8 cellular contexts compared by ENCODE assay signal in the genomic region with DNA sequence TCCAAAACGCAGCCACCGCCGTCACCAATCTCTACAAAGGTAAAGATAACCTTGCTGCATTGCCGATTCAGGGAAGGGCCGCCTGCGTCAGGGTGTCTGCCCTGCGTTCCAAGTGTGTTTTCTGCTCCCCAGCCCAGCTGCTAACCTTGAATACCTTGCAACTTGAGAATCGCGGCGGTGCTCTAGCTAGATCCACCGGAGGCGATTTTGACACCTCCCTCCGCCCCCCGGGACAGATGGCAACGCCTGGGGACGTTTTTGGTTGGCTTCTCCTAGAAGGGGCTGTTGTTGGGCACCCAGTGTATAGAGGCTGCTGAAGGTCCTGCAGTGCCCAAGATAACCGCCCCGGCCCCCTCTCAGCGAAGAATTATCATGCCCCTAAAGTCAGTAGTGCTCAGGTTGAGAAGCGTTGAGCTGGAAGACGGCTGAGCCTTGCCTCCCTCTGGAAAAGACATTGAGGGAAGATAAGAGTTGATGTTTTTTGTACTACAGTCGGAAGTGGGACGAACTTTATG. TPM values are rescaled to one million over a fixed set of nuclear protein-coding genes. Genes with fewer than 3 reads are reported as not detected.
DNase-seq lines count a peak whose midpoint lies in the region; ATAC-seq and TF ChIP-seq lines count a peak whose summit lies in the region.

No MANE protein-coding gene starts in this region.

- no peak overlapping the region for H2AFZ ChIP-seq in mesenchymal stem cell (ENCODE audit: low read depth, low read length)

- TF ChIP-seq CTCF in choroid plexus epithelial cell (conservative IDR thresholded peaks at IDR 0.05; ENCODE audit: low read depth, low read length), result no peak
- TF ChIP-seq CTCF in thoracic aorta (IDR thresholded peaks at IDR 0.05), result no peak

- no peak overlapping the region for H3K23ac ChIP-seq in mesenchymal stem cell (ENCODE audit: low read length in 2 of 2)

- H3K4me1 ChIP-seq in mesenchymal stem cell (ENCODE audit: control insufficient read depth, insufficient read depth, low read depth, low read length) (peaks cover 15% of the 10 kb centered on the region), thoracic aorta (ENCODE audit: control insufficient read depth in 1 of 2, low read depth in 2 of 2) (peaks cover 44 to 49% of the 10 kb centered on the region in 2 donors)

- H2BK12ac ChIP-seq in mesenchymal stem cell (ENCODE audit: low read length in 2 of 2), result peak overlapping the region in 1 of 2 experiments; percentile 57

- H3K14ac ChIP-seq in mesenchymal stem cell (ENCODE audit: low read length in 2 of 2), result peak overlapping the region in 1 of 2 experiments; percentile 98

- no peak overlapping the region for H4K8ac ChIP-seq in mesenchymal stem cell (ENCODE audit: low read length)

- peak overlapping the region; percentile 92 for H3K9ac ChIP-seq in SK-N-MC (ENCODE audit: insufficient read length)
- H3K9ac ChIP-seq in mesenchymal stem cell (ENCODE audit: low read length), result peak overlapping the region; percentile 95

- H3K4me3 ChIP-seq in SK-N-MC, result peak overlapping the region; percentile 95
- H3K4me3 ChIP-seq in choroid plexus epithelial cell (ENCODE audit: low read depth, low read length), result peak overlapping the region; percentile 94
- H3K4me3 ChIP-seq in mesenchymal stem cell (ENCODE audit: insufficient read depth in 1 of 2, low read depth in 1 of 2, low read length in 2 of 2), result peak overlapping the region; percentile 87 to 98
- peak overlapping the region; percentile 93 for H3K4me3 ChIP-seq in thoracic aorta

- H3K18ac ChIP-seq in mesenchymal stem cell (ENCODE audit: low read depth in 1 of 2, low read length in 2 of 2), result peak overlapping the region in 1 of 2 experiments; percentile 55

- H3K79me1 ChIP-seq in mesenchymal stem cell (replicated peaks; ENCODE audit: low read length, poor library complexity, severe bottlenecking), result no peaks in the 10 kb centered on the region

- H3K27me3 ChIP-seq in mesenchymal stem cell (ENCODE audit: control insufficient read depth in 1 of 2, insufficient read depth in 1 of 2, low read length in 2 of 2) (no peaks in the 10 kb centered on the region), thoracic aorta (replicated peaks; ENCODE audit: insufficient read depth) (no peaks in the 10 kb centered on the region)

- H3K9me3 ChIP-seq in SK-N-MC (ENCODE audit: low read depth, low read length) (no peaks in the 10 kb centered on the region), mesenchymal stem cell (ENCODE audit: control insufficient read depth, low read length) (no peaks in the 10 kb centered on the region), thoracic aorta (no peaks in the 10 kb centered on the region)

- peak overlapping the region in 1 of 2 experiments; percentile 6 for H3K4ac ChIP-seq in mesenchymal stem cell (ENCODE audit: low read depth in 1 of 2, low read length in 2 of 2)

- H2BK15ac ChIP-seq in mesenchymal stem cell (ENCODE audit: low read depth, poor library complexity, severe bottlenecking), result no peak overlapping the region

- ATAC-seq in thoracic aorta (ENCODE audit: insufficient number of reproducible peaks, low FRiP score, low read depth) (no peak), GM19455 (IDR thresholded peaks at IDR 0.05; ENCODE audit: unreplicated experiment) (no peak), HG03457 (IDR thresholded peaks at IDR 0.05; ENCODE audit: unreplicated experiment) (no peak)

- H3K4me2 ChIP-seq in mesenchymal stem cell (ENCODE audit: low read length, poor library complexity, severe bottlenecking), result peak overlapping the region; percentile 68

- H3K27ac ChIP-seq in SK-N-MC (peak overlapping the region; percentile 86), mesenchymal stem cell (ENCODE audit: low read length, poor library complexity, severe bottlenecking) (peak overlapping the region; percentile 44), thoracic aorta (peak overlapping the region; percentile 98)

- H3K36me3 ChIP-seq in SK-N-MC (ENCODE audit: insufficient read depth, low read length) (peaks cover 52% of the 10 kb centered on the region), mesenchymal stem cell (ENCODE audit: control insufficient read depth in 1 of 2, insufficient read depth in 2 of 2, low read depth in 1 of 2, low read length in 2 of 2) (peaks cover 13 to 51% of the 10 kb centered on the region in 2 experiments), thoracic aorta (peaks cover 5% of the 10 kb centered on the region)

- DNase-seq in DMS79 treated with DMSO at 0.1 percent for 48 hours (lab: John Stamatoyannopoulos, UW) (peak; percentile 49), DMS79 (lab: John Stamatoyannopoulos, UW) (no peak), SK-N-MC (ENCODE audit: low read depth, low spot score) (no peak), choroid plexus epithelial cell (ENCODE audit: low read depth) (no peak), mesenchymal stem cell (no peak), thoracic aorta (ENCODE audit: low spot score) (no peak)

- no peak overlapping the region for H2BK5ac ChIP-seq in mesenchymal stem cell (ENCODE audit: low read depth, low read length, poor library complexity, severe bottlenecking)

- no peak overlapping the region for H4K91ac ChIP-seq in mesenchymal stem cell (ENCODE audit: low read length)

- no peak overlapping the region for H2AK5ac ChIP-seq in mesenchymal stem cell (ENCODE audit: low read length, severe bottlenecking)

- under 1% methylated on average over 23 of the region's 23 CpGs for WGBS in mesenchymal stem cell

- H2BK120ac ChIP-seq in mesenchymal stem cell (ENCODE audit: low read depth, low read length), result no peak overlapping the region

RNA-seq across cellular contexts. Expression of a gene that starts 1.6 kb away (rescaled TPM):
- 43.4 TPM for polyA plus RNA-seq in mesenchymal stem cell (2013, experiment 1 of 2)
- polyA plus RNA-seq in mesenchymal stem cell (2013, experiment 2 of 2), result 42.6 TPM
- total RNA-seq in thoracic aorta, result 10 to 100 TPM; 60.4 to 90.8 TPM

Comparison
In these comparisons a context has a peak if more than half of its experiments do, and no peak if none do; other contexts are left out.
1. H3K27ac ChIP-seq: peak in every context shown above with its lines; median percentile 98 in thoracic aorta; 86 in SK-N-MC; 44 in mesenchymal stem cell.